ENCODE assay signal across 16 cellular contexts in genomic region chr5:134579284-134579771, GRCh38. TPM values are rescaled to one million over a fixed set of nuclear protein-coding genes. Genes with fewer than 3 reads are reported as not detected.
A peak's percentile ranks its signal among the peaks of the same experiment; 100 is the strongest.
DNase-seq lines count a peak whose midpoint lies in the region; ATAC-seq and TF ChIP-seq lines count a peak whose summit lies in the region.
"Had no signal": no experiment of that assay in that cellular context is flagged by ENCODE, and none has a peak within 500 bp of the region (broad histone marks: within the 10 kb centered on the region; RNA-seq: fewer than 3 reads in every experiment).

No MANE protein-coding gene starts in this region.

- no peaks in the 10 kb centered on the region for H3K9me3 Mint-ChIP-seq in chondrocyte (ENCODE audit: low read depth)

- WGBS in thyroid gland, 2 donors, result 95% methylated on average over 11 to 12 of the region's 13 CpGs

- H3K27ac ChIP-seq in right atrium auricular region (peak overlapping the region in 1 of 2 donors; percentile 35), thyroid gland (no peak overlapping the region)
- H3K27ac ChIP-seq: BLaER1 treated with 17β-estradiol and CSF1 and Interleukin-3, amounts not matched to agents 10 nM and 100 nM; KMS-11 had no signal

- peaks cover 15% of the 10 kb centered on the region for H3K36me3 Mint-ChIP-seq in chondrocyte (ENCODE audit: low read depth)

- intact Hi-C loops in cardiac septum (cut with DNase I) (loop anchor here (5.0 kb wide), 1 partner anchor 207 kb away; the partner anchor contains the start of gene UBE2B), posterior vena cava (cut with DNase I) (loop anchor here in 1 of 2 donors (5.0 to 10.0 kb wide), 2 partner anchors 55 to 167 kb away; partner anchors contain the start of genes CDKN2AIPNL and JADE2), thyroid gland (cut with DNase I) (loop anchor here (5.0 to 10.0 kb wide), 3 partner anchors 52 to 277 kb away; partner anchors contain the start of genes JADE2 and UBE2B)

- H3K36me3 ChIP-seq in right atrium auricular region (peaks cover 51% of the 10 kb centered on the region), thyroid gland (peaks cover 43 to 48% of the 10 kb centered on the region in 2 donors)

- H3K4me1 ChIP-seq in right atrium auricular region (peaks cover 0 to 42% of the 10 kb centered on the region in 2 donors), thyroid gland (peaks cover 0 to 21% of the 10 kb centered on the region in 2 donors)

- no peak for TF ChIP-seq POLR2A in thyroid gland (IDR thresholded peaks at IDR 0.05)

- H3K27ac Mint-ChIP-seq in chondrocyte (ENCODE audit: unreplicated experiment), result no peak overlapping the region

- H3K27me3 ChIP-seq in right atrium auricular region (no peaks in the 10 kb centered on the region), thyroid gland (no peaks in the 10 kb centered on the region)
- H3K27me3 ChIP-seq: BLaER1 treated with 17β-estradiol and CSF1 and Interleukin-3, amounts not matched to agents 10 nM and 100 nM had no signal

- no peaks in the 10 kb centered on the region for H3K27me3 Mint-ChIP-seq in chondrocyte (ENCODE audit: low read depth)

- TF ChIP-seq CTCF in right atrium auricular region (IDR thresholded peaks at IDR 0.05), result no peak
- TF ChIP-seq CTCF in chondrocyte (IDR thresholded peaks at IDR 0.05), result no peak
- TF ChIP-seq CTCF in thyroid gland (IDR thresholded peaks at IDR 0.05), result no peak

- H3K4me3 ChIP-seq in right atrium auricular region (no peak overlapping the region), thyroid gland (replicated peaks in 1 of 3) (no peak overlapping the region)
- H3K4me3 ChIP-seq: BLaER1 treated with 17β-estradiol and CSF1 and Interleukin-3, amounts not matched to agents 10 nM and 100 nM had no signal

- H3K9me3 ChIP-seq in right atrium auricular region, result no peaks in the 10 kb centered on the region
- no peaks in the 10 kb centered on the region for H3K9me3 ChIP-seq in thyroid gland
- H3K9me3 ChIP-seq: BLaER1 treated with 17β-estradiol and CSF1 and Interleukin-3, amounts not matched to agents 10 nM and 100 nM had no signal

- H3K4me3 Mint-ChIP-seq in chondrocyte (ENCODE audit: unreplicated experiment), result no peak overlapping the region

- ATAC-seq in HG03439 (IDR thresholded peaks at IDR 0.05; ENCODE audit: unreplicated experiment), result no peak

- DNase-seq in cardiac septum (ENCODE audit: low spot score) (peak; percentile 36), right atrium auricular region (ENCODE audit: low spot score) (no peak), chondrocyte (ENCODE audit: low spot score) (peak; percentile 65), posterior vena cava (ENCODE audit: low spot score) (peak; percentile 75), thyroid gland (no peak)
- DNase-seq in activated CD4-positive, alpha-beta T cell treated with anti-CD3 and anti-CD28 coated beads for 4 hours, result no peak
- DNase-seq: DMS79, NCI-H1417, NCI-H187, NCI-H2107, NCI-H510A, NCI-H748 treated with DMSO at 0.1 percent for 48 hours, Right ventricle myocardium superior had no signal

- peaks cover 9% of the 10 kb centered on the region for H3K4me1 Mint-ChIP-seq in chondrocyte (ENCODE audit: low read depth)

RNA-seq across cellular contexts. Expression of gene SAR1B, which starts 53.3 kb away (rescaled TPM):
- 85.9 TPM for total RNA-seq in cardiac septum
- 10 to 100 TPM; 54.6 to 60.9 TPM for total RNA-seq in right atrium auricular region
- 76.8 to 95.5 TPM (median 77.1 TPM) in 3 replicates for total RNA-seq in chondrocyte
- 10 to 100 TPM; 64.6 to 70.1 TPM for total RNA-seq in posterior vena cava
- 10 to 100 TPM; 45.3 to 69.2 (median 53.8) TPM for total RNA-seq in thyroid gland

RNA-seq across cellular contexts. Expression of gene JADE2, which starts 53.9 kb away (rescaled TPM):
- 25.7 TPM for total RNA-seq in cardiac septum
- total RNA-seq in right atrium auricular region, result 10 to 100 TPM; 37.5 to 47.6 TPM
- 16.3 to 17.6 TPM (median 16.8 TPM) in 3 replicates for total RNA-seq in chondrocyte
- 10 to 100 TPM; 38.4 to 41.1 TPM for total RNA-seq in posterior vena cava
- 100 to 1,000 TPM in 1 of 4 donors, 10 to 100 TPM in 3; 51.7 to 116 (median 76.6) TPM for total RNA-seq in thyroid gland

Comparison
In these comparisons a context has a peak if more than half of its experiments do, and no peak if none do; other contexts are left out.
1. DNase-seq: peak in cardiac septum (single experiment), chondrocyte (single experiment) and posterior vena cava (single experiment); none in right atrium auricular region (single experiment), activated CD4-positive, alpha-beta T cell treated with anti-CD3 and anti-CD28 coated beads for 4 hours (0 of 2) and thyroid gland (0 of 2).